Comparison of ENCODE assay signal across 21 cellular contexts in genomic region chr15:67758610-67759300, GRCh38.
DNase-seq lines count a peak whose midpoint lies in the region; ATAC-seq lines count a peak whose summit lies in the region.
"Had no signal": no experiment of that assay in that cellular context is flagged by ENCODE, and none has a peak within 500 bp of the region (broad histone marks: within the 10 kb centered on the region; RNA-seq: fewer than 3 reads in every experiment).

No MANE protein-coding gene starts in this region.

- H3K27me3 ChIP-seq in naive thymus-derived CD4-positive, alpha-beta T cell (ENCODE audit: control insufficient read depth in 2 of 2, insufficient read depth in 2 of 2, low read length in 2 of 2), result no peaks in the 10 kb centered on the region
- H3K27me3 ChIP-seq: esophagus squamous epithelium, left lung, SJCRH30 had no signal

- no peak overlapping the region for H3K4me3 ChIP-seq in naive thymus-derived CD4-positive, alpha-beta T cell (ENCODE audit: low read length)
- H3K4me3 ChIP-seq: esophagus squamous epithelium, left lung, SJCRH30, smooth muscle cell had no signal

- H3K27me3 Mint-ChIP-seq in activated CD4-positive, alpha-beta T cell treated with anti-CD3 and anti-CD28 coated beads, Interleukin-2, amount 10 ng/mL, durations not matched to agents 24 days and 14 days, result no peaks in the 10 kb centered on the region
- H3K27me3 Mint-ChIP-seq in activated naive CD8-positive, alpha-beta T cell, result no peaks in the 10 kb centered on the region
- peaks cover 0 to 7% (median 0%) of the 10 kb centered on the region in 5 donors for H3K27me3 Mint-ChIP-seq in naive thymus-derived CD4-positive, alpha-beta T cell

- no peaks in the 10 kb centered on the region for H3K36me3 ChIP-seq in KOPT-K1 (ENCODE audit: insufficient read depth, low read length)
- no peaks in the 10 kb centered on the region for H3K36me3 ChIP-seq in naive thymus-derived CD4-positive, alpha-beta T cell (ENCODE audit: control insufficient read depth in 2 of 3, insufficient read depth in 3 of 3, low read length in 3 of 3)
- H3K36me3 ChIP-seq: esophagus squamous epithelium, left lung, SJCRH30 had no signal

- peaks cover 5% of the 10 kb centered on the region for H3K9me3 Mint-ChIP-seq in activated CD4-positive, alpha-beta T cell treated with anti-CD3 and anti-CD28 coated beads, Interleukin-2, amount 10 ng/mL, durations not matched to agents 24 days and 14 days
- no peaks in the 10 kb centered on the region for H3K9me3 Mint-ChIP-seq in activated naive CD8-positive, alpha-beta T cell (ENCODE audit: low read depth)
- H3K9me3 Mint-ChIP-seq in naive thymus-derived CD4-positive, alpha-beta T cell, result peaks cover 0 to 5% (median 0%) of the 10 kb centered on the region in 11 donors

- POLR2A ChIA-PET in naive thymus-derived CD4-positive, alpha-beta T cell (lab: Charles Lee), result interaction anchor here (0.7 to 1.3 kb wide), 4 partner anchors 12 to 82 kb away, joined by 3 to 9 read pairs (median 4); no protein-coding TSS in a partner anchor

- peaks cover 8 to 76% of the 10 kb centered on the region in 2 donors for H3K4me1 ChIP-seq in naive thymus-derived CD4-positive, alpha-beta T cell (ENCODE audit: control insufficient read depth in 2 of 2, insufficient read depth in 2 of 2, low read length in 2 of 2)
- H3K4me1 ChIP-seq: esophagus squamous epithelium, left lung had no signal

- H3K36me3 Mint-ChIP-seq in activated CD4-positive, alpha-beta T cell treated with anti-CD3 and anti-CD28 coated beads, Interleukin-2, amount 10 ng/mL, durations not matched to agents 24 days and 14 days (ENCODE audit: low read depth), result peaks cover 4% of the 10 kb centered on the region
- peaks cover 2% of the 10 kb centered on the region for H3K36me3 Mint-ChIP-seq in activated naive CD8-positive, alpha-beta T cell
- peaks cover 0 to 24% (median 0%) of the 10 kb centered on the region in 5 donors for H3K36me3 Mint-ChIP-seq in naive thymus-derived CD4-positive, alpha-beta T cell

- H3K27ac ChIP-seq in KOPT-K1 (ENCODE audit: low read depth, low read length, poor library complexity, severe bottlenecking), result peak overlapping the region; percentile 32
- peak overlapping the region; percentile 47 for H3K27ac ChIP-seq in naive thymus-derived CD4-positive, alpha-beta T cell (ENCODE audit: low read depth, low read length)
- H3K27ac ChIP-seq: esophagus squamous epithelium, left lung, SJCRH30 had no signal

- H3K4me3 Mint-ChIP-seq in activated CD4-positive, alpha-beta T cell treated with anti-CD3 and anti-CD28 coated beads, Interleukin-2, amount 10 ng/mL, durations not matched to agents 24 days and 14 days, result peak overlapping the region; percentile 58
- H3K4me3 Mint-ChIP-seq in activated naive CD8-positive, alpha-beta T cell, result peak overlapping the region; percentile 51
- H3K4me3 Mint-ChIP-seq in naive thymus-derived CD4-positive, alpha-beta T cell, result peak overlapping the region; percentile 26 to 79 (median 68)

- ATAC-seq in naive thymus-derived CD4-positive, alpha-beta T cell, result peak; percentile 84
- ATAC-seq: HCT116, left lung, Panc1 had no signal

- H3K9me3 ChIP-seq in KOPT-K1 (ENCODE audit: insufficient read depth, low read length, poor library complexity, severe bottlenecking), result no peaks in the 10 kb centered on the region
- H3K9me3 ChIP-seq in naive thymus-derived CD4-positive, alpha-beta T cell (ENCODE audit: control insufficient read depth in 2 of 3, low read length in 3 of 3), result no peaks in the 10 kb centered on the region
- H3K9me3 ChIP-seq: esophagus squamous epithelium, left lung, SJCRH30 had no signal

- H3K27ac Mint-ChIP-seq in activated CD4-positive, alpha-beta T cell treated with anti-CD3 and anti-CD28 coated beads, Interleukin-2, amount 10 ng/mL, durations not matched to agents 24 days and 14 days, result peak overlapping the region; percentile 26
- peak overlapping the region; percentile 67 for H3K27ac Mint-ChIP-seq in activated naive CD8-positive, alpha-beta T cell
- H3K27ac Mint-ChIP-seq in naive thymus-derived CD4-positive, alpha-beta T cell, result peak overlapping the region; percentile 58 to 91 (median 84)

- intact Hi-C loops in activated CD4-positive, alpha-beta T cell treated with anti-CD3 and anti-CD28 coated beads, Interleukin-2, amount 10 ng/mL, durations not matched to agents 24 days and 14 days (cut with micrococcal nuclease), result no loop called here
- intact Hi-C loops in naive thymus-derived CD4-positive, alpha-beta T cell (cut with micrococcal nuclease), result loop anchor here in 1 of 2 donors (1.0 to 10.0 kb wide), 5 partner anchors 12 to 234 kb away; partner anchors contain the start of genes C15orf61 and MAP2K5

- peaks cover 57% of the 10 kb centered on the region for H3K4me1 Mint-ChIP-seq in activated CD4-positive, alpha-beta T cell treated with anti-CD3 and anti-CD28 coated beads, Interleukin-2, amount 10 ng/mL, durations not matched to agents 24 days and 14 days
- peaks cover 92% of the 10 kb centered on the region for H3K4me1 Mint-ChIP-seq in activated naive CD8-positive, alpha-beta T cell (ENCODE audit: low read depth)
- peaks cover 61 to 96% (median 89%) of the 10 kb centered on the region in 7 donors for H3K4me1 Mint-ChIP-seq in naive thymus-derived CD4-positive, alpha-beta T cell

- CTCF ChIA-PET in naive thymus-derived CD4-positive, alpha-beta T cell (lab: Charles Lee), result interaction anchor here (1.2 kb wide), 1 partner anchor 37 kb away, joined by 3 read pairs; no protein-coding TSS in a partner anchor

- peak; percentile 70 for DNase-seq in activated CD4-positive, alpha-beta T cell treated with anti-CD3 and anti-CD28 coated beads, Interleukin-2, amount 10 ng/mL, durations not matched to agents 24 days and 14 days
- no peak for DNase-seq in activated CD4-positive, alpha-beta T cell treated with anti-CD3 and anti-CD28 coated beads for 1 hour
- peak in 7 of 9 donors; percentile 13 to 83 (median 65) for DNase-seq in naive thymus-derived CD4-positive, alpha-beta T cell
- no peak for DNase-seq in activated CD4-positive, CD25-positive, alpha-beta regulatory T cell treated with anti-CD3 and anti-CD28 coated beads, Interleukin-2, amount 50 U/mL, for 72 hours
- DNase-seq in NCI-H2171 treated with DMSO at 0.1 percent for 48 hours (lab: John Stamatoyannopoulos, UW), result no peak
- DNase-seq in DMS79 treated with DMSO at 0.1 percent for 48 hours (lab: John Stamatoyannopoulos, UW), result no peak
- DNase-seq: activated CD4-positive, CD25-positive, alpha-beta regulatory T cell; caudate nucleus; DMS153; effector CD8-positive, alpha-beta T cell; esophagus squamous epithelium; left lung; midbrain; NCI-H1417; SJCRH30; stimulated activated CD4-positive, alpha-beta T cell treated with anti-CD3 and anti-CD28 coated beads, Interleukin-4, amount 100 ng/mL, for 24 hours had no signal

Comparison
In these comparisons a context has a peak if more than half of its experiments do, and no peak if none do; other contexts are left out.
1. DNase-seq: peak in activated CD4-positive, alpha-beta T cell treated with anti-CD3 and anti-CD28 coated beads, Interleukin-2, amount 10 ng/mL, durations not matched to agents 24 days and 14 days (single experiment) and naive thymus-derived CD4-positive, alpha-beta T cell (7 of 9); none in activated CD4-positive, alpha-beta T cell treated with anti-CD3 and anti-CD28 coated beads for 1 hour (single experiment), activated CD4-positive, CD25-positive, alpha-beta regulatory T cell treated with anti-CD3 and anti-CD28 coated beads, Interleukin-2, amount 50 U/mL, for 72 hours (single experiment), NCI-H2171 treated with DMSO at 0.1 percent for 48 hours (single experiment) and DMS79 treated with DMSO at 0.1 percent for 48 hours (single experiment).
2. H3K27ac Mint-ChIP-seq: peak in every context shown above with its lines; median percentile 84 in naive thymus-derived CD4-positive, alpha-beta T cell; 67 in activated naive CD8-positive, alpha-beta T cell; 26 in activated CD4-positive, alpha-beta T cell treated with anti-CD3 and anti-CD28 coated beads, Interleukin-2, amount 10 ng/mL, durations not matched to agents 24 days and 14 days.
3. Peak in every context shown above with its lines, with median percentiles within 50 percentile points of each other: H3K4me3 Mint-ChIP-seq.